ENCODE assay signal across 22 cellular contexts in genomic region chr20:43016257-43016656, GRCh38.
"Had no signal": no experiment of that assay in that cellular context is flagged by ENCODE, and none has a peak within 500 bp of the region (broad histone marks: within the 10 kb centered on the region; RNA-seq: fewer than 3 reads in every experiment).

No MANE protein-coding gene starts in this region.

- H3K4me3 ChIP-seq: left lung, lower lobe of right lung, sigmoid colon, spleen, suprapubic skin, thoracic aorta, tibial nerve, vagina had no signal

- H3K9me3 ChIP-seq: left lung, lower lobe of right lung, neutrophil, sigmoid colon, spleen, suprapubic skin, thoracic aorta, tibial nerve, vagina had no signal

- H3K27me3 ChIP-seq: neutrophil, sigmoid colon, suprapubic skin, tibial nerve, vagina had no signal

- H3K27ac ChIP-seq: left lung, lower lobe of right lung, neutrophil, sigmoid colon, spleen, suprapubic skin, thoracic aorta, tibial nerve, vagina had no signal

- DNase-seq: hypothalamus; immature natural killer cell; kidney; left colon; left lung; lower lobe of right lung; mammary epithelial cell; mesenchymal stem cell; naive thymus-derived CD8-positive, alpha-beta T cell; occipital lobe; right cardiac atrium; sigmoid colon; small intestine; spleen; stimulated activated CD4-positive, alpha-beta T cell treated with anti-CD3 and anti-CD28 coated beads, Interleukin-4, amount 100 ng/mL, for 24 hours; stimulated activated naive CD4-positive, alpha-beta T cell had no signal

- FAIRE-seq: islet of Langerhans, kidney, small intestine had no signal

- H3K36me3 ChIP-seq: left lung, lower lobe of right lung, neutrophil, sigmoid colon, spleen, suprapubic skin, thoracic aorta, tibial nerve, vagina had no signal

- H3K4me1 ChIP-seq: left lung, lower lobe of right lung, sigmoid colon, spleen, suprapubic skin, tibial nerve, vagina had no signal
